8 cellular contexts compared by ENCODE assay signal in the genomic region with DNA sequence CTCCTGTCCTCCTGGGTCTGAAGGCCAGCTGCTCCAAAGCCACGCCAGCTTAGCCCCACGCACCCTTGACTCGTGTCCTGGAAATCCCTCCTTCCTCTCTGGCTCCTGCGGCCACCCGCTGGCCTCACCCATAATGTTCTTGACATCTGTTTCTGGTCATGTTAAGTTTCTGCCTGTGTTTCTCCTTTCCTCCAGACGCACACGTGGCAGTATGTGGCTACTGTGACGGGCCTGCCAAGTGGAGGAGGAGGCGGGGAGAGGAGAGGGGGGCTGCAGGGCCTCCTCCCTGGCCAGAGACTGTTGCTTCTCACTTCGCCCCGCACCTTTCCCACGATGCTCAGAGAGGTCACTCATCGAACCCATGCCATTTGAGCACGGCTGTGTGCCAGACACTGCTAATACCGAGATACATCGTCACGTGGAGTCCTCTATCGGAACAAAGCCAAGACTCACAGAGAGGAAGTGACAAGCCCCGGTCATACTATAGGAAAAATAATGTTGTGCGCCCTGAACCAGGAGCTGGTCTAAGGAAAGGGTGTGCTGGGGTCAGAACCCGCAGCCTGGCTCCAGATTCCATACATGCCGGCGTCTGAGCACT. TPM values are rescaled to one million over a fixed set of nuclear protein-coding genes. Genes with fewer than 3 reads are reported as not detected.
A peak's percentile ranks its signal among the peaks of the same experiment; 100 is the strongest.
DNase-seq lines count a peak whose midpoint lies in the region; ATAC-seq and TF ChIP-seq lines count a peak whose summit lies in the region.

No MANE protein-coding gene starts in this region.

- DNase-seq in CD8-positive, alpha-beta T cell, result no peak
- peak; percentile 95 for DNase-seq in fibroblast of villous mesenchyme (ENCODE audit: low read depth)
- peak; percentile 92 for DNase-seq in posterior vena cava (ENCODE audit: low spot score)
- no peak for DNase-seq in NCI-H1092 (lab: John Stamatoyannopoulos, UW)
- no peak for DNase-seq in H4 (ENCODE audit: low spot score)
- no peak for DNase-seq in middle frontal gyrus (ENCODE audit: extremely low spot score, low spot score)
- no peak for DNase-seq in NCI-H345 (lab: John Stamatoyannopoulos, UW)

- H3K4me3 ChIP-seq in CD8-positive, alpha-beta T cell (ENCODE audit: low read depth, low read length), result no peak overlapping the region
- no peak overlapping the region for H3K4me3 ChIP-seq in fibroblast of villous mesenchyme (ENCODE audit: low read depth, low read length)

- H3K4me1 ChIP-seq in CD8-positive, alpha-beta T cell (ENCODE audit: insufficient read depth, low read length), result peaks cover 16% of the 10 kb centered on the region

- H3K36me3 ChIP-seq in CD8-positive, alpha-beta T cell (ENCODE audit: insufficient read depth, low read length), result no peaks in the 10 kb centered on the region

- H3K27ac ChIP-seq in CD8-positive, alpha-beta T cell (ENCODE audit: low read depth, low read length), result no peak overlapping the region

- peaks cover 14% of the 10 kb centered on the region for H3K36me3 Mint-ChIP-seq in CD8-positive, alpha-beta T cell

- peak overlapping the region; percentile 77 for H3K27ac Mint-ChIP-seq in CD8-positive, alpha-beta T cell

- H3K4me3 Mint-ChIP-seq in CD8-positive, alpha-beta T cell, result peak overlapping the region; percentile 50

- no peaks in the 10 kb centered on the region for H3K27me3 Mint-ChIP-seq in CD8-positive, alpha-beta T cell (ENCODE audit: low read depth)

- H3K9me3 ChIP-seq in CD8-positive, alpha-beta T cell (ENCODE audit: low read length), result no peaks in the 10 kb centered on the region

- peaks cover 33% of the 10 kb centered on the region for H3K4me1 Mint-ChIP-seq in CD8-positive, alpha-beta T cell (ENCODE audit: low read depth)

- peak; percentile 51 for ATAC-seq in CD8-positive, alpha-beta T cell
- ATAC-seq in SK-N-SH treated with all-trans-retinoic acid at 6 μM for 48 hours, result peak; percentile 88

- POLR2A ChIA-PET in CD8-positive, alpha-beta T cell (lab: Charles Lee), result interaction anchor here (1.0 to 1.4 kb wide), 3 partner anchors 9 to 21 kb away, joined by 3 read pairs; no protein-coding TSS in a partner anchor

- H3K9me3 Mint-ChIP-seq in CD8-positive, alpha-beta T cell, result no peaks in the 10 kb centered on the region

- TF ChIP-seq CTCF in CD8-positive, alpha-beta T cell (IDR thresholded peaks at IDR 0.05), result no peak
- TF ChIP-seq CTCF in fibroblast of villous mesenchyme (IDR thresholded peaks at IDR 0.05; ENCODE audit: insufficient read depth, low read depth, low read length), result no peak

- CTCF ChIA-PET in CD8-positive, alpha-beta T cell (lab: Charles Lee), result interaction anchor here (2.0 to 2.4 kb wide), 2 partner anchors 10 to 22 kb away, joined by 5 to 16 read pairs; no protein-coding TSS in a partner anchor

- intact Hi-C loops in CD8-positive, alpha-beta T cell (cut with DNase I, micrococcal nuclease), result no loop called here
- intact Hi-C loops in posterior vena cava (cut with DNase I), result no loop called here

- H3K27me3 ChIP-seq in CD8-positive, alpha-beta T cell (ENCODE audit: insufficient read depth, low read length), result no peaks in the 10 kb centered on the region

TF ChIP-seq in SK-N-SH treated with all-trans-retinoic acid at 6 μM for 48 hours, 23 proteins besides CTCF, POLR2A, EP300 and RAD21:
- TF ChIP-seq TCF4 (CRISPR knock-in tag; IDR thresholded peaks at IDR 0.05; ENCODE audit: borderline replicate concordance) (peak; percentile 52; the same call in 1 of the 2 replicates), ARNTL (CRISPR knock-in tag; IDR thresholded peaks at IDR 0.05; ENCODE audit: borderline replicate concordance, low read depth) (no peak)
TF ChIP-seq in SK-N-SH treated with all-trans-retinoic acid at 6 μM for 48 hours: peak in this region for 1.

RNA-seq across cellular contexts. Expression of a gene that starts 11.5 kb away (rescaled TPM):
- 10 to 100 TPM; 12.0 to 12.9 TPM for total RNA-seq in CD8-positive, alpha-beta T cell
- total RNA-seq in fibroblast of villous mesenchyme (9.5 and 10.6 TPM in 2 replicates), posterior vena cava (1 to 10 TPM; 1.8 to 6.3 TPM)
- total RNA-seq in H4 (2014; rRNA removed; shearing (Covaris generic)), result 4.9 and 6.3 TPM in 2 replicates

RNA-seq across cellular contexts. Expression of a gene that starts 26.8 kb away (rescaled TPM):
- 100 to 1,000 TPM; 121 to 129 TPM for total RNA-seq in CD8-positive, alpha-beta T cell
- total RNA-seq in fibroblast of villous mesenchyme (under 0.01 and 0.64 TPM in 2 replicates), posterior vena cava (1 to 10 TPM; 1.2 to 1.3 TPM)
- 0.08 TPM in 1 of 2 replicates, not detected in the other for total RNA-seq in H4 (2014; rRNA removed; shearing (Covaris generic))

RNA-seq across cellular contexts. Expression of a gene that starts 35.7 kb away (rescaled TPM):
- 1 to 10 TPM; 2.6 to 3.1 TPM for total RNA-seq in CD8-positive, alpha-beta T cell
- not detected in 2 replicates for total RNA-seq in fibroblast of villous mesenchyme
- not detected for total RNA-seq in posterior vena cava
- total RNA-seq in H4 (2014; rRNA removed; shearing (Covaris generic)), result not detected in 2 replicates

Comparison
In these comparisons a context has a peak if more than half of its experiments do, and no peak if none do; other contexts are left out.
1. DNase-seq: peak in fibroblast of villous mesenchyme (single experiment) and posterior vena cava (single experiment); none in CD8-positive, alpha-beta T cell (0 of 7), NCI-H1092 (single experiment), H4 (single experiment), middle frontal gyrus (single experiment) and NCI-H345 (single experiment).
2. RNA of a gene that starts 26.8 kb away (total RNA-seq): 121 to 129 TPM in CD8-positive, alpha-beta T cell; 1.2 to 1.3 TPM in posterior vena cava, 0.08 TPM in H4 and under 0.01 to 0.64 TPM in fibroblast of villous mesenchyme; every median in the first group is over 10 times any median in the second.